Comparison of ENCODE assay signal across 1 cellular context in genomic region chr17:66466933-66467367, GRCh38.
TF ChIP-seq lines count a peak whose summit lies in the region.

No MANE protein-coding gene starts in this region.

TF ChIP-seq in HEK293, 187 proteins besides CTCF, POLR2A, EP300 and RAD21 (continued from another document and continues in another):
- peak; percentile 88 for TF ChIP-seq ZBTB21 (tag by site-specific recombination; IDR thresholded peaks at IDR 0.05)
- TF ChIP-seq ZNF704 (tag by site-specific recombination; IDR thresholded peaks at IDR 0.05) = no peak
- no peak for TF ChIP-seq ZNF404 (tag by site-specific recombination; IDR thresholded peaks at IDR 0.05)
- TF ChIP-seq ZNF433 (tag by site-specific recombination; IDR thresholded peaks at IDR 0.05; ENCODE audit: low read depth) = no peak
- no peak for TF ChIP-seq ZNF48 (tag by site-specific recombination; IDR thresholded peaks at IDR 0.05)
- TF ChIP-seq ZEB2 (tag by site-specific recombination; IDR thresholded peaks at IDR 0.05) = peak; percentile 85
- TF ChIP-seq ZNF830 (tag by site-specific recombination; IDR thresholded peaks at IDR 0.05; ENCODE audit: low read depth) = no peak
- TF ChIP-seq ZNF366 (tag by site-specific recombination; conservative IDR thresholded peaks at IDR 0.05) = peak; percentile 72
- TF ChIP-seq ZNF2 (tag by site-specific recombination; IDR thresholded peaks at IDR 0.05) = 0 out of 2 replicates have a peak, but pooled peaks have one; percentile 40
- TF ChIP-seq GLI4 (tag by site-specific recombination; IDR thresholded peaks at IDR 0.05) = no peak
- TF ChIP-seq SP2 (tag by site-specific recombination; IDR thresholded peaks at IDR 0.05) = no peak
- peak; percentile 76; the same call in 1 of the 2 replicates for TF ChIP-seq HIC1 (tag by site-specific recombination; IDR thresholded peaks at IDR 0.05)
- TF ChIP-seq OSR2 (tag by site-specific recombination; IDR thresholded peaks at IDR 0.05) = no peak
- TF ChIP-seq ZSCAN23 (tag by site-specific recombination; IDR thresholded peaks at IDR 0.05) = no peak
- TF ChIP-seq ZNF121 (tag by site-specific recombination; IDR thresholded peaks at IDR 0.05) = no peak
- no peak for TF ChIP-seq ZNF677 (tag by site-specific recombination; IDR thresholded peaks at IDR 0.05)
- TF ChIP-seq ELK4 (IDR thresholded peaks at IDR 0.05; ENCODE audit: borderline replicate concordance, low read depth, low read length) = no peak
- TF ChIP-seq ZNF501 (tag by site-specific recombination; IDR thresholded peaks at IDR 0.05) = no peak
- no peak for TF ChIP-seq ZNF114 (tag by site-specific recombination; IDR thresholded peaks at IDR 0.05)
- TF ChIP-seq ZNF639 (tag by site-specific recombination; IDR thresholded peaks at IDR 0.05) = peak; percentile 61; the same call in 1 of the 2 replicates
- TF ChIP-seq ZNF37A (tag by site-specific recombination; IDR thresholded peaks at IDR 0.05) = no peak
- TF ChIP-seq PRDM1 (tag by site-specific recombination; IDR thresholded peaks at IDR 0.05) = peak; percentile 60; the same call in 1 of the 2 replicates
- peak; percentile 80 for TF ChIP-seq ZNF600 (tag by site-specific recombination; IDR thresholded peaks at IDR 0.05)
- 0 out of 2 replicates have a peak, but pooled peaks have one; percentile 49 for TF ChIP-seq ZNF24 (tag by site-specific recombination; IDR thresholded peaks at IDR 0.05)
- no peak for TF ChIP-seq ZNF529 (tag by site-specific recombination; IDR thresholded peaks at IDR 0.05; ENCODE audit: insufficient replicate concordance)
- no peak for TF ChIP-seq ZNF544 (tag by site-specific recombination; IDR thresholded peaks at IDR 0.05)
- TF ChIP-seq ZNF624 (tag by site-specific recombination; IDR thresholded peaks at IDR 0.05) = no peak
- no peak for TF ChIP-seq ZNF626 (tag by site-specific recombination; IDR thresholded peaks at IDR 0.05)
- no peak for TF ChIP-seq ZNF423 (tag by site-specific recombination; IDR thresholded peaks at IDR 0.05)
- TF ChIP-seq GLI2 (tag by site-specific recombination; IDR thresholded peaks at IDR 0.05; ENCODE audit: borderline replicate concordance, low read depth) = no peak
- TF ChIP-seq ZFP37 (tag by site-specific recombination; IDR thresholded peaks at IDR 0.05) = 0 out of 2 replicates have a peak, but pooled peaks have one; percentile 34
- TF ChIP-seq, protein P1, sequence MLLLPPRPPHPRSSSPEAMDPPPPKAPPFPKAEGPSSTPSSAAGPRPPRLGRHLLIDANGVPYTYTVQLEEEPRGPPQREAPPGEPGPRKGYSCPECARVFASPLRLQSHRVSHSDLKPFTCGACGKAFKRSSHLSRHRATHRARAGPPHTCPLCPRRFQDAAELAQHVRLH (tag by site-specific recombination; IDR thresholded peaks at IDR 0.05) = no peak
- no peak for TF ChIP-seq ZBTB8A (tag by site-specific recombination; IDR thresholded peaks at IDR 0.05)
- no peak for TF ChIP-seq ZNF266 (tag by site-specific recombination; IDR thresholded peaks at IDR 0.05; ENCODE audit: low read depth)
- no peak for TF ChIP-seq ZFHX2 (tag by site-specific recombination; conservative IDR thresholded peaks at IDR 0.05)
- TF ChIP-seq ZNF549 (tag by site-specific recombination; IDR thresholded peaks at IDR 0.05) = no peak
- no peak for TF ChIP-seq ZSCAN30 (tag by site-specific recombination; IDR thresholded peaks at IDR 0.05)
- no peak for TF ChIP-seq ZFP3 (tag by site-specific recombination; IDR thresholded peaks at IDR 0.05; ENCODE audit: low read depth)
- no peak for TF ChIP-seq EGR2 (tag by site-specific recombination; IDR thresholded peaks at IDR 0.05; ENCODE audit: low read depth)
- TF ChIP-seq, protein P2, sequence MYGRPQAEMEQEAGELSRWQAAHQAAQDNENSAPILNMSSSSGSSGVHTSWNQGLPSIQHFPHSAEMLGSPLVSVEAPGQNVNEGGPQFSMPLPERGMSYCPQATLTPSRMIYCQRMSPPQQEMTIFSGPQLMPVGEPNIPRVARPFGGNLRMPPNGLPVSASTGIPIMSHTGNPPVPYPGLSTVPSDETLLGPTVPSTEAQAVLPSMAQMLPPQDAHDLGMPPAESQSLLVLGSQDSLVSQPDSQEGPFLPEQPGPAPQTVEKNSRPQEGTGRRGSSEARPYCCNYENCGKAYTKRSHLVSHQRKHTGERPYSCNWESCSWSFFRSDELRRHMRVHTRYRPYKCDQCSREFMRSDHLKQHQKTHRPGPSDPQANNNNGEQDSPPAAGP (tag by site-specific recombination; IDR thresholded peaks at IDR 0.05) = peak; percentile 41; the same call in 1 of the 2 replicates
- TF ChIP-seq ZNF223 (tag by site-specific recombination; IDR thresholded peaks at IDR 0.05) = no peak
- TF ChIP-seq WT1 (tag by site-specific recombination; IDR thresholded peaks at IDR 0.05) = no peak
- TF ChIP-seq ZBTB17 (tag by site-specific recombination; IDR thresholded peaks at IDR 0.05) = peak; percentile 54
- TF ChIP-seq ZNF791 (tag by site-specific recombination; IDR thresholded peaks at IDR 0.05) = no peak
- TF ChIP-seq PRDM2 (tag by site-specific recombination; IDR thresholded peaks at IDR 0.05; ENCODE audit: borderline replicate concordance) = no peak
- TF ChIP-seq ZNF23 (tag by site-specific recombination; IDR thresholded peaks at IDR 0.05; ENCODE audit: borderline replicate concordance) = no peak
- no peak for TF ChIP-seq TCF7L2 (IDR thresholded peaks at IDR 0.05; ENCODE audit: borderline replicate concordance, low read depth, low read length)
- TF ChIP-seq, protein P3, sequence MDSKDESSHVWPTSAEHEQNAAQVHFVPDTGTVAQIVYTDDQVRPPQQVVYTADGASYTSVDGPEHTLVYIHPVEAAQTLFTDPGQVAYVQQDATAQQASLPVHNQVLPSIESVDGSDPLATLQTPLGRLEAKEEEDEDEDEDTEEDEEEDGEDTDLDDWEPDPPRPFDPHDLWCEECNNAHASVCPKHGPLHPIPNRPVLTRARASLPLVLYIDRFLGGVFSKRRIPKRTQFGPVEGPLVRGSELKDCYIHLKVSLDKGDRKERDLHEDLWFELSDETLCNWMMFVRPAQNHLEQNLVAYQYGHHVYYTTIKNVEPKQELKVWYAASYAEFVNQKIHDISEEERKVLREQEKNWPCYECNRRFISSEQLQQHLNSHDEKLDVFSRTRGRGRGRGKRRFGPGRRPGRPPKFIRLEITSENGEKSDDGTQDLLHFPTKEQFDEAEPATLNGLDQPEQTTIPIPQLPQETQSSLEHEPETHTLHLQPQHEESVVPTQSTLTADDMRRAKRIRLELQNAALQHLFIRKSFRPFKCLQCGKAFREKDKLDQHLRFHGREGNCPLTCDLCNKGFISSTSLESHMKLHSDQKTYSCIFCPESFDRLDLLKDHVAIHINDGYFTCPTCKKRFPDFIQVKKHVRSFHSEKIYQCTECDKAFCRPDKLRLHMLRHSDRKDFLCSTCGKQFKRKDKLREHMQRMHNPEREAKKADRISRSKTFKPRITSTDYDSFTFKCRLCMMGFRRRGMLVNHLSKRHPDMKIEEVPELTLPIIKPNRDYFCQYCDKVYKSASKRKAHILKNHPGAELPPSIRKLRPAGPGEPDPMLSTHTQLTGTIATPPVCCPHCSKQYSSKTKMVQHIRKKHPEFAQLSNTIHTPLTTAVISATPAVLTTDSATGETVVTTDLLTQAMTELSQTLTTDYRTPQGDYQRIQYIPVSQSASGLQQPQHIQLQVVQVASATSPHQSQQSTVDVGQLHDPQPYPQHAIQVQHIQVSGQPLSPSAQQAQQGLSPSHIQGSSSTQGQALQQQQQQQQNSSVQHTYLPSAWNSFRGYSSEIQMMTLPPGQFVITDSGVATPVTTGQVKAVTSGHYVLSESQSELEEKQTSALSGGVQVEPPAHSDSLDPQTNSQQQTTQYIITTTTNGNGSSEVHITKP (tag by site-specific recombination; IDR thresholded peaks at IDR 0.05) = peak; percentile 95
- TF ChIP-seq, protein P4, sequence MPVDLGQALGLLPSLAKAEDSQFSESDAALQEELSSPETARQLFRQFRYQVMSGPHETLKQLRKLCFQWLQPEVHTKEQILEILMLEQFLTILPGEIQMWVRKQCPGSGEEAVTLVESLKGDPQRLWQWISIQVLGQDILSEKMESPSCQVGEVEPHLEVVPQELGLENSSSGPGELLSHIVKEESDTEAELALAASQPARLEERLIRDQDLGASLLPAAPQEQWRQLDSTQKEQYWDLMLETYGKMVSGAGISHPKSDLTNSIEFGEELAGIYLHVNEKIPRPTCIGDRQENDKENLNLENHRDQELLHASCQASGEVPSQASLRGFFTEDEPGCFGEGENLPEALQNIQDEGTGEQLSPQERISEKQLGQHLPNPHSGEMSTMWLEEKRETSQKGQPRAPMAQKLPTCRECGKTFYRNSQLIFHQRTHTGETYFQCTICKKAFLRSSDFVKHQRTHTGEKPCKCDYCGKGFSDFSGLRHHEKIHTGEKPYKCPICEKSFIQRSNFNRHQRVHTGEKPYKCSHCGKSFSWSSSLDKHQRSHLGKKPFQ (tag by site-specific recombination; IDR thresholded peaks at IDR 0.05) = no peak
- TF ChIP-seq SP3 (tag by site-specific recombination; IDR thresholded peaks at IDR 0.05) = peak; percentile 29; the same call in 1 of the 2 replicates
- no peak for TF ChIP-seq ZNF146 (tag by site-specific recombination; IDR thresholded peaks at IDR 0.05)
